ENCODE assay signal across 9 cellular contexts in the genomic region with DNA sequence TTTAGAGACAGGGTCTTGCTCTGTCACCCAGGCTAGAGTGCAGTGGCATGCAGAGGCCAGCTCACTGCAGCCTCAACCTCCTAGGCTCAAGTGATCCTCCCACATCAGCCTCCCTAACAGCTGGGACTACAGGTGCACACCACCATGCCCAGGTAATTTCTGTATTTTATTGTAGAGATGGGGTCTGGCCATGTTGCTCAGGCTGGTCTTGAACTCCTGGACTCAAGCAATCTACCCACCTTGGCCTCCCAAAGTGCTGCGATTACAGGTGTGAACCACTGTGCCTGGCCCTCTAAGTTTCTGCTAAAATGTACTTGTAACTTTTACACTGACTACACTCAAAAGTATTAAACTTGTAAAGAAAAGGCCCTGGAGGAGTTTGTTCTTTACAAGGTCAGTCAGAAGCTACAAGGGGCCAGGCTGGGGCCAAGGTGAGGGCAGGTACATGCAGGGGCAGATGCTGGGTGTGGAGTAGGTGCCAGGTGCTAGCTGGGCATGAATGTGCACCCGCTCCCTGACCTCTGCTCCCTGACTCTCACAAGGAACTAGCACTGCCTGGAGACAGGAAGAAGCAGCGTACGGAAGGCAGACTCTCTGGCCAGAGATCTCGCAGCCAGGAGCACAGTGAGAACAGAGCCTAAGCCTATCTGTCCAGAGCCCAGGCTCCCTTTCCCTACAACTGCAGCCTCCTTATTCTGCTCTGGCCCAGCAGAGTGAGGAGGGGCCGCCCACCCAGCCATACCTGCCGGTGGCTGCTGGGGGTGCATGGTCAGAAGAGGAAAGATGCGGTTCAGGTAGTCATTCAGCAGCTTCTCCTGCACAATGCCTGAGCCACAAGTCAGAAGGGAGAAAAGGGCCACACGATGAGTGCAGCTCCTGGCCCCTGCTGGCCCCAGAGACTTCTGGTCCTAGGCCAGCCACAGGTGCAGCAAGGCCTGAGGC. TPM values are rescaled to one million over a fixed set of nuclear protein-coding genes. Genes with fewer than 3 reads are reported as not detected.
DNase-seq lines count a peak whose midpoint lies in the region; ATAC-seq and TF ChIP-seq lines count a peak whose summit lies in the region.
"Not testable (repeated sequence)": the region's sequence is repeated elsewhere in the genome, so short reads cannot be mapped to it uniquely, and the experiment has no call there.
"Had no signal": no experiment of that assay in that cellular context is flagged by ENCODE, and none has a peak within 500 bp of the region (broad histone marks: within the 10 kb centered on the region; RNA-seq: fewer than 3 reads in every experiment).

No MANE protein-coding gene starts in this region.

- not testable (repeated sequence) for TF ChIP-seq POLR2A in HCT116 (IDR thresholded peaks at IDR 0.05; ENCODE audit: borderline replicate concordance, extremely low read depth, insufficient read depth, insufficient read length); gastrocnemius medialis (IDR thresholded peaks at IDR 0.05)

- peaks cover 67% of the 10 kb centered on the region for H3K79me2 ChIP-seq in HCT116 (ENCODE audit: insufficient read depth, low read length)

- BruUV-seq in HCT116 (replicated peaks; lab: Mats Ljungman, UMichigan) = not testable (repeated sequence)

- POLR2A ChIA-PET in HCT116 (lab: Charles Lee) = not testable (repeated sequence)

- WGBS in right cardiac atrium = 78% methylated on average over 9 of the region's 9 CpGs

- peaks cover 14 to 22% of the 10 kb centered on the region in 2 experiments; a peak in 3 of 4 replicates for H3K4me1 ChIP-seq in HCT116 (ENCODE audit: control insufficient read depth in 1 of 2, insufficient read depth in 2 of 2, low read length in 2 of 2)
- peaks cover 26% of the 10 kb centered on the region for H3K4me1 ChIP-seq in colonic mucosa
- H3K4me1 ChIP-seq in right cardiac atrium (ENCODE audit: control insufficient read depth, insufficient read depth, low read length) = not testable (repeated sequence)
- peaks cover 24% of the 10 kb centered on the region for H3K4me1 ChIP-seq in mucosa of stomach (ENCODE audit: control insufficient read depth, insufficient read depth, low read length)
- H3K4me1 ChIP-seq in gastrocnemius medialis = peaks cover 56 to 73% of the 10 kb centered on the region in 2 donors

- not testable (repeated sequence) for H3K4me3 ChIP-seq in HCT116 (replicated peaks in 1 of 2; ENCODE audit: low read depth in 1 of 2, low read length in 2 of 2); right cardiac atrium (ENCODE audit: low read length); mucosa of stomach (ENCODE audit: low read length)
- H3K4me3 ChIP-seq in colonic mucosa = peak overlapping the region; percentile 0
- H3K4me3 ChIP-seq in gastrocnemius medialis = peak overlapping the region in 1 of 4 donors; percentile 81

- not testable (repeated sequence) for H3K27me3 ChIP-seq in HCT116 (ENCODE audit: insufficient read depth, low read length); colonic mucosa; right cardiac atrium (ENCODE audit: control insufficient read depth, insufficient read depth); mucosa of stomach (ENCODE audit: control insufficient read depth, insufficient read depth, low read length); gastrocnemius medialis

- H3K27ac ChIP-seq in HCT116 (ENCODE audit: low read depth, low read length); right cardiac atrium (ENCODE audit: low read length): not testable (repeated sequence)
- H3K27ac ChIP-seq in colonic mucosa (peak overlapping the region; percentile 64), gastrocnemius medialis (peak overlapping the region in 3 of 4 donors; percentile 83 to 95 (median 83))

- H4K20me1 ChIP-seq in HCT116 (ENCODE audit: insufficient read depth) = not testable (repeated sequence)

- CTCF ChIA-PET in HCT116 (lab: Charles Lee) = not testable (repeated sequence)

- not testable (repeated sequence) for H3K9me2 ChIP-seq in HCT116 (ENCODE audit: insufficient read depth)

- H3K9ac ChIP-seq in HCT116 (ENCODE audit: low read length) (0 out of 2 replicates have a peak overlapping the region, but pooled peaks have one; percentile 82), colonic mucosa (ENCODE audit: low read depth in 2 of 2, low read length in 2 of 2) (peak overlapping the region; percentile 19 to 91), mucosa of stomach (ENCODE audit: low read length) (peak overlapping the region; percentile 98)

- H3K4me2 ChIP-seq in HCT116 (ENCODE audit: low read length) = peak overlapping the region; percentile 82

- in situ Hi-C loops in gastrocnemius medialis (cut with MboI; ENCODE audit: low sequenced_read_pairs in 4 of 4) = loop anchor here in 1 of 4 donors (25.0 kb wide), 1 partner anchor 130 kb away; the partner anchor contains the start of gene RNU1-1

- not testable (repeated sequence) for H2AFZ ChIP-seq in HCT116 (ENCODE audit: low read depth, low read length, poor library complexity, severe bottlenecking)

- not testable (repeated sequence) for DNase-seq in HCT116 (ENCODE audit: low read depth, low spot score)
- DNase-seq in activated CD4-positive, alpha-beta T cell treated with anti-CD3 and anti-CD28 coated beads for 1 hour = peak; percentile 9
- peak; percentile 0 for DNase-seq in activated effector memory CD4-positive, alpha-beta T cell treated with Interleukin-2 at 50 U/mL for 16 hours
- DNase-seq in colonic mucosa = peak; percentile 89
- DNase-seq in right cardiac atrium = peak; percentile 9 to 50 (median 46)
- DNase-seq in gastrocnemius medialis = peak in 1 of 2 donors; percentile 1
- DNase-seq in ureter (ENCODE audit: low spot score) = peak; percentile 44

- TF ChIP-seq RAD21 in HCT116 (IDR thresholded peaks at IDR 0.05; ENCODE audit: low read depth) = not testable (repeated sequence)

- intact Hi-C loops in HCT116 (cut with micrococcal nuclease); colonic mucosa (cut with DNase I); right cardiac atrium (cut with DNase I); gastrocnemius medialis (cut with DNase I; ENCODE audit: low total_unique reads): not testable (repeated sequence)

- not testable (repeated sequence) for ATAC-seq in HCT116, right cardiac atrium, gastrocnemius medialis

- not testable (repeated sequence) for H3K36me3 ChIP-seq in HCT116 (ENCODE audit: control insufficient read depth in 1 of 2, insufficient read depth in 2 of 2, low read length in 2 of 2); colonic mucosa; mucosa of stomach (ENCODE audit: control insufficient read depth, insufficient read depth, low read length)
- peaks cover 0 to 10% of the 10 kb centered on the region in 2 donors for H3K36me3 ChIP-seq in gastrocnemius medialis

- TF ChIP-seq CTCF in HCT116 (IDR thresholded peaks at IDR 0.05 in 2 of 3, conservative IDR thresholded peaks at IDR 0.05 in 1 of 3; ENCODE audit: borderline replicate concordance in 1 of 3, insufficient read depth in 1 of 3, low read depth in 2 of 3, low read length in 2 of 3); colonic mucosa (IDR thresholded peaks at IDR 0.05); gastrocnemius medialis (IDR thresholded peaks at IDR 0.05 in 4 of 5, conservative IDR thresholded peaks at IDR 0.05 in 1 of 5): not testable (repeated sequence)

- H3K9me3 ChIP-seq in HCT116 (ENCODE audit: control insufficient read depth in 1 of 2, insufficient read depth in 1 of 2, low read depth in 1 of 2, low read length in 2 of 2); colonic mucosa; right cardiac atrium (ENCODE audit: control insufficient read depth, low read length); mucosa of stomach (ENCODE audit: control insufficient read depth, low read length); gastrocnemius medialis: not testable (repeated sequence)

- RAD21 ChIA-PET in HCT116 (lab: Charles Lee; ENCODE audit: low non-redundant PET in 1 of 2, low total read pairs in 2 of 2, uncharacterized antibody in 2 of 2, unreplicated experiment in 2 of 2) = not testable (repeated sequence)

RNA-seq across cellular contexts. Expression of gene RNU1-3, which starts 24.5 kb away (rescaled TPM):
- 1,685 TPM for total RNA-seq in HCT116 (2021; ENCODE audit: unreplicated experiment)
- polyA plus RNA-seq in HCT116 (2012) = 8.8 and 29.6 TPM in 2 replicates
- total RNA-seq in colonic mucosa = 1,000 to 10,000 TPM; 1,159 to 2,517 TPM
- total RNA-seq in right cardiac atrium = 1,000 to 10,000 TPM; 3,675 to 8,578 (median 7,073) TPM
- polyA plus RNA-seq in right cardiac atrium = not detected
- under 1 TPM in 1 of 4 donors, not detected in 3; under 0.01 TPM for total RNA-seq in gastrocnemius medialis
- total RNA-seq in ureter = 1,626 TPM
- total RNA-seq: M059J had no signal

RNA-seq across cellular contexts. Expression of gene NBPF1, which starts 28.9 kb away (rescaled TPM):
- total RNA-seq in HCT116 (2021; ENCODE audit: unreplicated experiment) = 46.0 TPM
- polyA plus RNA-seq in HCT116 (2012) = 17.4 and 21.3 TPM in 2 replicates
- total RNA-seq in colonic mucosa = 10 to 100 TPM; 45.2 to 54.3 TPM
- 10 to 100 TPM in 3 of 4 donors, 1 to 10 TPM in 1; 8.9 to 18.7 (median 15.7) TPM for total RNA-seq in right cardiac atrium
- 6.5 TPM for polyA plus RNA-seq in right cardiac atrium
- 10 to 100 TPM in 2 of 4 donors, 1 to 10 TPM in 2; 6.6 to 20.0 (median 11.2) TPM for total RNA-seq in gastrocnemius medialis
- 61.9 TPM for total RNA-seq in ureter

Comparison
In these comparisons a context has a peak if more than half of its experiments do, and no peak if none do; other contexts are left out.
1. RNA of gene RNU1-3, which starts 24.5 kb away (total RNA-seq): 3,675 to 8,578 TPM in right cardiac atrium, 1,159 to 2,517 TPM in colonic mucosa, 1,685 TPM in HCT116 (single experiment) and 1,626 TPM in ureter (single experiment); under 0.01 TPM in gastrocnemius medialis; every median in the first group is over 1,000 times any median in the second.
2. Peak in every context shown above with its lines, with median percentiles within 50 percentile points of each other: H3K9ac ChIP-seq.